Comparison of ENCODE assay signal across 8 cellular contexts in genomic region chr3:119559441-119559963, GRCh38. TPM values are rescaled to one million over a fixed set of nuclear protein-coding genes. Genes with fewer than 3 reads are reported as not detected.
A peak's percentile ranks its signal among the peaks of the same experiment; 100 is the strongest.
DNase-seq lines count a peak whose midpoint lies in the region; ATAC-seq and TF ChIP-seq lines count a peak whose summit lies in the region.

Gene CD80 (minus strand): TSS chr3:119559614. CDS start chr3:119557728, 1,886 bp downstream.

- ATAC-seq in GM18867 (IDR thresholded peaks at IDR 0.05; ENCODE audit: unreplicated experiment): peak; percentile 57
- ATAC-seq in HG02973 (IDR thresholded peaks at IDR 0.05; ENCODE audit: unreplicated experiment): peak; percentile 49
- ATAC-seq in activated CD8-positive, alpha-beta T cell treated with anti-CD3 and anti-CD28 coated beads for 36 hours: peak; percentile 78

- DNase-seq in BJ (ENCODE audit: low read depth) (no peak), NCI-H748 treated with DMSO at 0.1 percent for 48 hours (lab: John Stamatoyannopoulos, UW) (peak; percentile 6), fibroblast of mammary gland (ENCODE audit: low read depth) (peak; percentile 52), progenitor cell of endocrine pancreas (ENCODE audit: low spot score, unreplicated experiment) (no peak), NCI-H345 (lab: John Stamatoyannopoulos, UW) (no peak)
- DNase-seq in activated CD8-positive, alpha-beta T cell treated with anti-CD3 and anti-CD28 coated beads for 36 hours: peak; percentile 91

- POLR2A ChIA-PET in BJ (lab: Charles Lee): no interaction called here
- POLR2A ChIA-PET in activated CD8-positive, alpha-beta T cell treated with anti-CD3 and anti-CD28 coated beads for 36 hours (lab: Charles Lee): interaction anchor here (0.9 to 3.1 kb wide), 2 partner anchors 61 to 96 kb away, joined by 3 to 14 read pairs; partner anchors contain the start of genes TIMMDC1 and TMEM39A

- no peaks in the 10 kb centered on the region for H3K9me3 Mint-ChIP-seq in activated CD8-positive, alpha-beta T cell treated with anti-CD3 and anti-CD28 coated beads for 36 hours
- H3K9me3 Mint-ChIP-seq in progenitor cell of endocrine pancreas (ENCODE audit: low read depth): no peaks in the 10 kb centered on the region

- H3K4me1 Mint-ChIP-seq in activated CD8-positive, alpha-beta T cell treated with anti-CD3 and anti-CD28 coated beads for 36 hours (ENCODE audit: low read depth): peaks cover 45% of the 10 kb centered on the region
- no peaks in the 10 kb centered on the region for H3K4me1 Mint-ChIP-seq in progenitor cell of endocrine pancreas (ENCODE audit: low read depth)

- H3K4me3 Mint-ChIP-seq in activated CD8-positive, alpha-beta T cell treated with anti-CD3 and anti-CD28 coated beads for 36 hours: peak within 1 kb of the TSS; percentile 40
- H3K4me3 Mint-ChIP-seq in progenitor cell of endocrine pancreas (ENCODE audit: low read depth): no peak within 1 kb of the TSS

- peaks cover 4% of the 10 kb centered on the region for H3K27me3 ChIP-seq in BJ (ENCODE audit: control insufficient read depth, insufficient read depth, low read length)

- H3K36me3 ChIP-seq in BJ (ENCODE audit: control insufficient read depth, insufficient read depth, low read length): no peaks in the 10 kb centered on the region

- H3K27me3 Mint-ChIP-seq in activated CD8-positive, alpha-beta T cell treated with anti-CD3 and anti-CD28 coated beads for 36 hours: no peaks in the 10 kb centered on the region
- peaks cover 5% of the 10 kb centered on the region for H3K27me3 Mint-ChIP-seq in progenitor cell of endocrine pancreas

- TF ChIP-seq CTCF in BJ (IDR thresholded peaks at IDR 0.05; ENCODE audit: insufficient read depth, low read depth, low read length): peak; percentile 54
- TF ChIP-seq CTCF in activated CD8-positive, alpha-beta T cell treated with anti-CD3 and anti-CD28 coated beads for 36 hours (IDR thresholded peaks at IDR 0.05): peak; percentile 40
- TF ChIP-seq CTCF in fibroblast of mammary gland (conservative IDR thresholded peaks at IDR 0.05; ENCODE audit: control insufficient read depth, insufficient read depth, low read depth, low read length): peak; percentile 40
- TF ChIP-seq CTCF in progenitor cell of endocrine pancreas (IDR thresholded peaks at IDR 0.05; ENCODE audit: unreplicated experiment): peak; percentile 45

- CTCF ChIA-PET in BJ (lab: Yijun Ruan, JAX): interaction anchor here (0.6 to 2.2 kb wide), 5 partner anchors 10 to 121 kb away, joined by 3 to 6 read pairs (median 4); no protein-coding TSS in a partner anchor
- CTCF ChIA-PET in activated CD8-positive, alpha-beta T cell treated with anti-CD3 and anti-CD28 coated beads for 36 hours (lab: Charles Lee): interaction anchor here (0.7 to 3.0 kb wide), 7 partner anchors 9 to 285 kb away, joined by 4 to 12 read pairs (median 5); no protein-coding TSS in a partner anchor

- H3K4me3 ChIP-seq in BJ (ENCODE audit: low read depth, low read length) (no peak within 1 kb of the TSS), fibroblast of mammary gland (ENCODE audit: control insufficient read depth, low read depth, low read length) (no peak within 1 kb of the TSS)

- H3K36me3 Mint-ChIP-seq in activated CD8-positive, alpha-beta T cell treated with anti-CD3 and anti-CD28 coated beads for 36 hours (ENCODE audit: low read depth): peaks cover 16% of the 10 kb centered on the region
- no peaks in the 10 kb centered on the region for H3K36me3 Mint-ChIP-seq in progenitor cell of endocrine pancreas (ENCODE audit: insufficient read depth)

- intact Hi-C loops in activated CD8-positive, alpha-beta T cell treated with anti-CD3 and anti-CD28 coated beads for 36 hours (cut with micrococcal nuclease): loop anchor here (5.0 kb wide), 1 partner anchor 52 kb away; no protein-coding TSS in a partner anchor

- peak within 1 kb of the TSS; percentile 77 for H3K27ac Mint-ChIP-seq in activated CD8-positive, alpha-beta T cell treated with anti-CD3 and anti-CD28 coated beads for 36 hours
- no peak within 1 kb of the TSS for H3K27ac Mint-ChIP-seq in progenitor cell of endocrine pancreas

RNA-seq across cellular contexts. Expression of gene CD80, which starts in this region (rescaled TPM):
- polyA plus RNA-seq in BJ (2011; rRNA removed): not detected in 2 replicates
- not detected in 2 replicates for polyA minus RNA-seq in BJ (2011; rRNA and poly(A)+ RNA removed)
- 10 to 100 TPM in 1 of 2 experiments, 1 to 10 TPM in 1; 7.1 to 10.2 TPM for total RNA-seq in activated CD8-positive, alpha-beta T cell treated with anti-CD3 and anti-CD28 coated beads for 36 hours
- total RNA-seq in progenitor cell of endocrine pancreas: 0.20 and 0.24 TPM in 2 replicates

Comparison
In these comparisons a context has a peak if more than half of its experiments do, and no peak if none do; other contexts are left out.
1. DNase-seq: peak in NCI-H748 treated with DMSO at 0.1 percent for 48 hours (single experiment), activated CD8-positive, alpha-beta T cell treated with anti-CD3 and anti-CD28 coated beads for 36 hours (single experiment) and fibroblast of mammary gland (single experiment); none in BJ (single experiment), progenitor cell of endocrine pancreas (single experiment) and NCI-H345 (single experiment).
2. Peak in every context shown above with its lines, with median percentiles within 50 percentile points of each other: CTCF ChIP-seq and ATAC-seq.